ENCODE assay signal across 13 cellular contexts in genomic region chr6:154157706-154158105, GRCh38.
A peak's percentile ranks its signal among the peaks of the same experiment; 100 is the strongest.
DNase-seq lines count a peak whose midpoint lies in the region; ATAC-seq and TF ChIP-seq lines count a peak whose summit lies in the region.
"Had no signal": no experiment of that assay in that cellular context is flagged by ENCODE, and none has a peak within 500 bp of the region (broad histone marks: within the 10 kb centered on the region; RNA-seq: fewer than 3 reads in every experiment).

No MANE protein-coding gene starts in this region.

- H3K4me3 Mint-ChIP-seq in activated CD4-positive, alpha-beta T cell treated with anti-CD3 and anti-CD28 coated beads for 36 hours = peak overlapping the region; percentile 64
- H3K4me3 Mint-ChIP-seq in stimulated activated effector memory CD8-positive, alpha-beta T cell treated with anti-CD3 and anti-CD28 coated beads, Interleukin-12 subunit alpha, Interleukin-12 subunit beta, amount 100 ng/mL, for 72 hours = peak overlapping the region; percentile 59
- H3K4me3 Mint-ChIP-seq: H9 had no signal

- no peaks in the 10 kb centered on the region for H3K79me2 ChIP-seq in MM.1S (ENCODE audit: low read length)

- peaks cover 15% of the 10 kb centered on the region for H3K4me1 ChIP-seq in MM.1S (ENCODE audit: low read length)
- peaks cover 22% of the 10 kb centered on the region for H3K4me1 ChIP-seq in effector memory CD4-positive, alpha-beta T cell (ENCODE audit: control insufficient read depth, insufficient read depth, low read length, poor library complexity, severe bottlenecking)

- H3K4me3 ChIP-seq in MM.1S (ENCODE audit: low read length) = peak overlapping the region; percentile 48; the same call in 1 of the 2 replicates
- no peak overlapping the region for H3K4me3 ChIP-seq in effector memory CD4-positive, alpha-beta T cell (ENCODE audit: insufficient read depth, low read depth, low read length, poor library complexity, severe bottlenecking)
- H3K4me3 ChIP-seq: SJCRH30 had no signal

- no peak overlapping the region for H3K9ac ChIP-seq in MM.1S (ENCODE audit: low read length)

- H3K9me3 ChIP-seq in MM.1S (replicated peaks; ENCODE audit: insufficient read depth, low read length) = no peaks in the 10 kb centered on the region
- H3K9me3 ChIP-seq in effector memory CD4-positive, alpha-beta T cell (ENCODE audit: control insufficient read depth, low read length) = no peaks in the 10 kb centered on the region

- DNase-seq in activated CD4-positive, alpha-beta T cell treated with anti-CD3 and anti-CD28 coated beads for 36 hours = no peak
- no peak for DNase-seq in activated CD4-positive, alpha-beta T cell treated with anti-CD3 and anti-CD28 coated beads for 48 hours
- DNase-seq in MM.1S (no peak), GDM1 (lab: John Stamatoyannopoulos, UW) (no peak)
- DNase-seq in effector memory CD4-positive, alpha-beta T cell = no peak
- no peak for DNase-seq in stimulated activated effector memory CD8-positive, alpha-beta T cell treated with anti-CD3 and anti-CD28 coated beads, Interleukin-12 subunit alpha, Interleukin-12 subunit beta, amount 100 ng/mL, for 72 hours (ENCODE audit: low spot score in 2 of 2)
- no peak for DNase-seq in stimulated activated CD4-positive, alpha-beta T cell treated with anti-CD3 and anti-CD28 coated beads, Interleukin-2, amount 100 ng/mL, for 48 hours
- DNase-seq: erythroblast, H9, islet precursor cell, NCI-H1105 treated with DMSO at 0.1 percent for 48 hours, SJCRH30 had no signal

- no peaks in the 10 kb centered on the region for H3K9me2 ChIP-seq in MM.1S (replicated peaks; ENCODE audit: insufficient read depth, low read length)

- peak overlapping the region; percentile 86 for H3K27ac Mint-ChIP-seq in activated CD4-positive, alpha-beta T cell treated with anti-CD3 and anti-CD28 coated beads for 36 hours
- peak overlapping the region; percentile 71 for H3K27ac Mint-ChIP-seq in stimulated activated effector memory CD8-positive, alpha-beta T cell treated with anti-CD3 and anti-CD28 coated beads, Interleukin-12 subunit alpha, Interleukin-12 subunit beta, amount 100 ng/mL, for 72 hours
- H3K27ac Mint-ChIP-seq: H9 had no signal

- H3K4me2 ChIP-seq in MM.1S (ENCODE audit: low read depth, low read length) = peak overlapping the region; percentile 66; the same call in 1 of the 2 replicates

- H3K27me3 Mint-ChIP-seq in activated CD4-positive, alpha-beta T cell treated with anti-CD3 and anti-CD28 coated beads for 36 hours = no peaks in the 10 kb centered on the region

- no peak for ATAC-seq in activated CD4-positive, alpha-beta T cell treated with anti-CD3 and anti-CD28 coated beads for 36 hours
- ATAC-seq in stimulated activated effector memory CD8-positive, alpha-beta T cell treated with anti-CD3 and anti-CD28 coated beads, Interleukin-12 subunit alpha, Interleukin-12 subunit beta, amount 100 ng/mL, for 72 hours = no peak
- no peak for ATAC-seq in GM19395 (IDR thresholded peaks at IDR 0.05; ENCODE audit: unreplicated experiment)

- H3F3A ChIP-seq in MM.1S (ENCODE audit: insufficient read depth, low read length) = 0 out of 2 replicates have a peak, but pooled peaks cover 4% of the 10 kb centered on the region

- peaks cover 14% of the 10 kb centered on the region for H3K36me3 Mint-ChIP-seq in activated CD4-positive, alpha-beta T cell treated with anti-CD3 and anti-CD28 coated beads for 36 hours (ENCODE audit: low read depth)
- H3K36me3 Mint-ChIP-seq in stimulated activated effector memory CD8-positive, alpha-beta T cell treated with anti-CD3 and anti-CD28 coated beads, Interleukin-12 subunit alpha, Interleukin-12 subunit beta, amount 100 ng/mL, for 72 hours = peaks cover 10% of the 10 kb centered on the region

- no peaks in the 10 kb centered on the region for H4K20me1 ChIP-seq in MM.1S (ENCODE audit: insufficient read depth, low read length)

- H3K4me1 Mint-ChIP-seq in activated CD4-positive, alpha-beta T cell treated with anti-CD3 and anti-CD28 coated beads for 36 hours = peaks cover 54% of the 10 kb centered on the region
- H3K4me1 Mint-ChIP-seq in stimulated activated effector memory CD8-positive, alpha-beta T cell treated with anti-CD3 and anti-CD28 coated beads, Interleukin-12 subunit alpha, Interleukin-12 subunit beta, amount 100 ng/mL, for 72 hours = peaks cover 32% of the 10 kb centered on the region

- peak overlapping the region; percentile 49; the same call in 1 of the 2 replicates for H3K27ac ChIP-seq in MM.1S (ENCODE audit: low read length)
- H3K27ac ChIP-seq in effector memory CD4-positive, alpha-beta T cell (ENCODE audit: insufficient read depth, low read length, poor library complexity, severe bottlenecking) = peak overlapping the region; percentile 66
- H3K27ac ChIP-seq: SJCRH30 had no signal

- POLR2A ChIA-PET in activated CD4-positive, alpha-beta T cell treated with anti-CD3 and anti-CD28 coated beads for 36 hours (lab: Charles Lee) = no interaction called here

- peak overlapping the region; percentile 69; the same call in 1 of the 2 replicates for H2AFZ ChIP-seq in MM.1S (ENCODE audit: low read length)

- H3K27me3 ChIP-seq in MM.1S (replicated peaks; ENCODE audit: insufficient read depth, low read length) = no peaks in the 10 kb centered on the region
- H3K27me3 ChIP-seq in effector memory CD4-positive, alpha-beta T cell (replicated peaks; ENCODE audit: control insufficient read depth, insufficient read depth, low read length, poor library complexity, severe bottlenecking) = no peaks in the 10 kb centered on the region
- H3K27me3 ChIP-seq: SJCRH30 had no signal

- no peaks in the 10 kb centered on the region for H3K36me3 ChIP-seq in MM.1S (replicated peaks; ENCODE audit: insufficient read depth, low read length)
- no peaks in the 10 kb centered on the region for H3K36me3 ChIP-seq in effector memory CD4-positive, alpha-beta T cell (ENCODE audit: control insufficient read depth, insufficient read depth, low read length)
- H3K36me3 ChIP-seq: SJCRH30 had no signal

- CTCF ChIA-PET in activated CD4-positive, alpha-beta T cell treated with anti-CD3 and anti-CD28 coated beads for 36 hours (lab: Charles Lee) = interaction anchor here (0.7 to 6.3 kb wide), 22 partner anchors 9 to 518 kb away, joined by 3 to 130 read pairs (median 5); no protein-coding TSS in a partner anchor

- intact Hi-C loops in activated CD4-positive, alpha-beta T cell treated with anti-CD3 and anti-CD28 coated beads for 36 hours (cut with DNase I, micrococcal nuclease) = loop anchor here (2.0 to 10.0 kb wide), 6 partner anchors 71 to 647 kb away; no protein-coding TSS in a partner anchor

- TF ChIP-seq CTCF in MM.1S (IDR thresholded peaks at IDR 0.05; ENCODE audit: low read length) = no peak

- no peaks in the 10 kb centered on the region for H3K9me3 Mint-ChIP-seq in activated CD4-positive, alpha-beta T cell treated with anti-CD3 and anti-CD28 coated beads for 36 hours (ENCODE audit: low read depth)
- H3K9me3 Mint-ChIP-seq in stimulated activated effector memory CD8-positive, alpha-beta T cell treated with anti-CD3 and anti-CD28 coated beads, Interleukin-12 subunit alpha, Interleukin-12 subunit beta, amount 100 ng/mL, for 72 hours = no peaks in the 10 kb centered on the region
